ENCODE assay signal across 24 cellular contexts in genomic region chr7:35415411-35415822, GRCh38.
DNase-seq lines count a peak whose midpoint lies in the region; ATAC-seq and TF ChIP-seq lines count a peak whose summit lies in the region.
"Had no signal": no experiment of that assay in that cellular context is flagged by ENCODE, and none has a peak within 500 bp of the region (broad histone marks: within the 10 kb centered on the region; RNA-seq: fewer than 3 reads in every experiment).

No MANE protein-coding gene starts in this region.

- no peak overlapping the region for H3K14ac ChIP-seq in mesenchymal stem cell (ENCODE audit: low read length in 2 of 2)

- no peaks in the 10 kb centered on the region for H3K9me3 ChIP-seq in BE2C
- no peaks in the 10 kb centered on the region for H3K9me3 ChIP-seq in gastroesophageal sphincter
- no peaks in the 10 kb centered on the region for H3K9me3 ChIP-seq in left ventricle myocardium inferior (replicated peaks)
- H3K9me3 ChIP-seq in mesenchymal stem cell (ENCODE audit: control insufficient read depth, low read length): no peaks in the 10 kb centered on the region
- H3K9me3 ChIP-seq in spleen: no peaks in the 10 kb centered on the region
- H3K9me3 ChIP-seq: Caco-2, HAP-1, SJSA1 had no signal

- H2BK15ac ChIP-seq in mesenchymal stem cell (ENCODE audit: low read depth, poor library complexity, severe bottlenecking): no peak overlapping the region

- H2AK5ac ChIP-seq in mesenchymal stem cell (ENCODE audit: low read length, severe bottlenecking): no peak overlapping the region

- TF ChIP-seq POLR2A in gastroesophageal sphincter (IDR thresholded peaks at IDR 0.05) (no peak), spleen (IDR thresholded peaks at IDR 0.05) (no peak)

- H3K4me2 ChIP-seq in mesenchymal stem cell (ENCODE audit: low read length, poor library complexity, severe bottlenecking): no peak overlapping the region

- H3K4me1 ChIP-seq in BE2C (peaks cover 5% of the 10 kb centered on the region), gastroesophageal sphincter (no peaks in the 10 kb centered on the region), left ventricle myocardium inferior (peaks cover 46% of the 10 kb centered on the region), mesenchymal stem cell (ENCODE audit: control insufficient read depth, insufficient read depth, low read depth, low read length) (no peaks in the 10 kb centered on the region), spleen (no peaks in the 10 kb centered on the region)
- H3K4me1 ChIP-seq: Caco-2, HAP-1, SJSA1 had no signal

- H3K4ac ChIP-seq in mesenchymal stem cell (ENCODE audit: low read depth in 1 of 2, low read length in 2 of 2): no peak overlapping the region

- TF ChIP-seq EP300 in gastroesophageal sphincter (IDR thresholded peaks at IDR 0.05): no peak

- no peak overlapping the region for H3K9ac ChIP-seq in mesenchymal stem cell (ENCODE audit: low read length)
- H3K9ac ChIP-seq: BLaER1 treated with 17β-estradiol and CSF1 and Interleukin-3, amounts not matched to agents 10 nM and 100 nM; GM23248 had no signal

- H2BK120ac ChIP-seq in mesenchymal stem cell (ENCODE audit: low read depth, low read length): no peak overlapping the region

- H3K27ac ChIP-seq in gastroesophageal sphincter: no peak overlapping the region
- H3K27ac ChIP-seq in left ventricle myocardium inferior (replicated peaks): peak overlapping the region; percentile 74
- no peak overlapping the region for H3K27ac ChIP-seq in mesenchymal stem cell (ENCODE audit: low read length, poor library complexity, severe bottlenecking)
- H3K27ac ChIP-seq in spleen: no peak overlapping the region
- H3K27ac ChIP-seq: 22Rv1, GM23248, SJSA1 had no signal

- no peak overlapping the region for H2BK5ac ChIP-seq in mesenchymal stem cell (ENCODE audit: low read depth, low read length, poor library complexity, severe bottlenecking)

- DNase-seq in BE2C (peak; percentile 26), left ventricle myocardium inferior (peak; percentile 84), omental fat pad (ENCODE audit: low spot score) (no peak), mesenchymal stem cell (no peak), spleen (no peak)
- no peak for DNase-seq in activated CD4-positive, alpha-beta T cell treated with anti-CD3 and anti-CD28 coated beads, Interleukin-2, amount 50 U/mL, for 48 hours
- DNase-seq: ACHN; Caco-2; CD4-positive, alpha-beta memory T cell; DMS 273 treated with DMSO at 0.1 percent for 48 hours; GM23248; IMR-90; NCI-H1105; NCI-H146; NCI-H2029; NCI-H2227 treated with DMSO at 0.1 percent for 48 hours; NCI-H510A; NCI-H748 treated with DMSO at 0.1 percent for 48 hours had no signal

- 64% methylated on average over 4 of the region's 6 CpGs; no CpG with 5 or more reads in 1 of the 2 donors for WGBS in gastroesophageal sphincter (ENCODE audit: low coverage in 1 of 2), 2 donors
- WGBS in mesenchymal stem cell: 78% methylated on average over 6 of the region's 6 CpGs
- 85 to 95% (median 88%) methylated on average over 6 of the region's 6 CpGs for WGBS in spleen, 5 donors

- H4K91ac ChIP-seq in mesenchymal stem cell (ENCODE audit: low read length): no peak overlapping the region

- H3K36me3 ChIP-seq in BE2C: no peaks in the 10 kb centered on the region
- H3K36me3 ChIP-seq in gastroesophageal sphincter: no peaks in the 10 kb centered on the region
- H3K36me3 ChIP-seq in left ventricle myocardium inferior: no peaks in the 10 kb centered on the region
- no peaks in the 10 kb centered on the region for H3K36me3 ChIP-seq in mesenchymal stem cell (ENCODE audit: control insufficient read depth in 1 of 2, insufficient read depth in 2 of 2, low read depth in 1 of 2, low read length in 2 of 2)
- H3K36me3 ChIP-seq in spleen: no peaks in the 10 kb centered on the region
- H3K36me3 ChIP-seq: BLaER1 treated with 17β-estradiol and CSF1 and Interleukin-3, amounts not matched to agents 10 nM and 100 nM; HAP-1; SJSA1 had no signal

- peak; percentile 28 for ATAC-seq in gastroesophageal sphincter
- peak; percentile 23 for ATAC-seq in omental fat pad (ENCODE audit: low FRiP score)
- ATAC-seq in GM21515 (IDR thresholded peaks at IDR 0.05; ENCODE audit: unreplicated experiment): no peak

- TF ChIP-seq CTCF in BE2C (IDR thresholded peaks at IDR 0.05; ENCODE audit: low read depth, low read length) (no peak), gastroesophageal sphincter (IDR thresholded peaks at IDR 0.05) (no peak), left ventricle myocardium inferior (IDR thresholded peaks at IDR 0.05; ENCODE audit: borderline replicate concordance) (no peak), omental fat pad (IDR thresholded peaks at IDR 0.05) (no peak), spleen (IDR thresholded peaks at IDR 0.05 in 8 of 11, conservative IDR thresholded peaks at IDR 0.05 in 3 of 11) (no peak)

- no peak overlapping the region for H3K4me3 ChIP-seq in BE2C (ENCODE audit: low read depth, low read length)
- no peak overlapping the region for H3K4me3 ChIP-seq in gastroesophageal sphincter
- no peak overlapping the region for H3K4me3 ChIP-seq in left ventricle myocardium inferior
- H3K4me3 ChIP-seq in mesenchymal stem cell (ENCODE audit: insufficient read depth in 1 of 2, low read depth in 1 of 2, low read length in 2 of 2): no peak overlapping the region
- no peak overlapping the region for H3K4me3 ChIP-seq in spleen
- H3K4me3 ChIP-seq: BLaER1 treated with 17β-estradiol and CSF1 and Interleukin-3, amounts not matched to agents 10 nM and 100 nM; GM23248; HAP-1; SJSA1 had no signal

- H3K79me1 ChIP-seq in mesenchymal stem cell (replicated peaks; ENCODE audit: low read length, poor library complexity, severe bottlenecking): no peaks in the 10 kb centered on the region

- no peak overlapping the region for H4K8ac ChIP-seq in mesenchymal stem cell (ENCODE audit: low read length)

- no peak overlapping the region for H3K23ac ChIP-seq in mesenchymal stem cell (ENCODE audit: low read length in 2 of 2)

- H2BK12ac ChIP-seq in mesenchymal stem cell (ENCODE audit: low read length in 2 of 2): no peak overlapping the region

- intact Hi-C loops in left ventricle myocardium inferior (cut with micrococcal nuclease): no loop called here
- intact Hi-C loops in spleen (cut with DNase I; ENCODE audit: low total_unique reads): no loop called here

- H3K27me3 ChIP-seq in BE2C: no peaks in the 10 kb centered on the region
- H3K27me3 ChIP-seq in gastroesophageal sphincter: peaks cover 5% of the 10 kb centered on the region
- peaks cover 1% of the 10 kb centered on the region for H3K27me3 ChIP-seq in left ventricle myocardium inferior (ENCODE audit: low read depth)
- H3K27me3 ChIP-seq in mesenchymal stem cell (ENCODE audit: control insufficient read depth in 1 of 2, insufficient read depth in 1 of 2, low read length in 2 of 2): peaks cover 0 to 26% of the 10 kb centered on the region in 2 experiments
- H3K27me3 ChIP-seq in spleen (replicated peaks in 1 of 7): peaks cover 0 to 16% (median 0%) of the 10 kb centered on the region in 7 donors
- H3K27me3 ChIP-seq: BLaER1 treated with 17β-estradiol and CSF1 and Interleukin-3, amounts not matched to agents 10 nM and 100 nM; SJSA1 had no signal

- no peak overlapping the region for H3K18ac ChIP-seq in mesenchymal stem cell (ENCODE audit: low read depth in 1 of 2, low read length in 2 of 2)

- H2AFZ ChIP-seq in mesenchymal stem cell (ENCODE audit: low read depth, low read length): no peak overlapping the region
- H2AFZ ChIP-seq: GM23248 had no signal

Comparison
In these comparisons a context has a peak if more than half of its experiments do, and no peak if none do; other contexts are left out.
1. DNase-seq: peak in BE2C (single experiment) and left ventricle myocardium inferior (single experiment); none in omental fat pad (single experiment), activated CD4-positive, alpha-beta T cell treated with anti-CD3 and anti-CD28 coated beads, Interleukin-2, amount 50 U/mL, for 48 hours (0 of 2), mesenchymal stem cell (single experiment) and spleen (single experiment).